In genomic region chr5:68215888-68216736, GRCh38 we compare ENCODE assay signal across 8 cellular contexts. TPM values are rescaled to one million over a fixed set of nuclear protein-coding genes. Genes with fewer than 3 reads are reported as not detected.
DNase-seq lines count a peak whose midpoint lies in the region; ATAC-seq and TF ChIP-seq lines count a peak whose summit lies in the region.

No MANE protein-coding gene starts in this region.

- no peaks in the 10 kb centered on the region for H3K27me3 Mint-ChIP-seq in progenitor cell of endocrine pancreas

- under 1% methylated on average over 80 of the region's 80 CpGs for WGBS in urinary bladder

- intact Hi-C loops in Right ventricle myocardium inferior (cut with DNase I), result loop anchor here (2.0 to 10.0 kb wide), 8 partner anchors 36 to 971 kb away; no protein-coding TSS in a partner anchor

- peak overlapping the region; percentile 89 for H3K27ac Mint-ChIP-seq in progenitor cell of endocrine pancreas

- H3K9me3 ChIP-seq in HUES48 (ENCODE audit: control insufficient read depth, insufficient read depth, low read length), result no peaks in the 10 kb centered on the region

- H3K36me3 ChIP-seq in HUES48 (ENCODE audit: control insufficient read depth, insufficient read depth, low read length) (no peaks in the 10 kb centered on the region), urinary bladder (ENCODE audit: insufficient read depth) (no peaks in the 10 kb centered on the region)

- H3K27ac ChIP-seq in HUES48 (ENCODE audit: low read depth, low read length) (peak overlapping the region; percentile 86), urinary bladder (ENCODE audit: low read depth) (peak overlapping the region; percentile 87)

- H3K4me1 Mint-ChIP-seq in progenitor cell of endocrine pancreas (ENCODE audit: low read depth), result peaks cover 37% of the 10 kb centered on the region

- H3K4me3 Mint-ChIP-seq in progenitor cell of endocrine pancreas (ENCODE audit: low read depth), result peak overlapping the region; percentile 90

- H3K9ac ChIP-seq in HUES48 (ENCODE audit: low read depth, low read length), result peak overlapping the region; percentile 23; the same call in 1 of the 2 replicates

- TF ChIP-seq CTCF in progenitor cell of endocrine pancreas (IDR thresholded peaks at IDR 0.05; ENCODE audit: unreplicated experiment), result no peak

- peak; percentile 41 for ATAC-seq in GM21390 (IDR thresholded peaks at IDR 0.05; ENCODE audit: unreplicated experiment)
- peak; percentile 30 for ATAC-seq in Right ventricle myocardium inferior

- peaks cover 21% of the 10 kb centered on the region for H3K4me1 ChIP-seq in HUES48 (ENCODE audit: control insufficient read depth, insufficient read depth, low read length)
- peaks cover 5% of the 10 kb centered on the region for H3K4me1 ChIP-seq in urinary bladder (ENCODE audit: insufficient read depth)

- DNase-seq in D341Med (ENCODE audit: low spot score) (peak; percentile 76), activated gamma-delta T cell (lab: John Stamatoyannopoulos, UW) (peak; percentile 54), Right ventricle myocardium inferior (ENCODE audit: missing footprints) (no peak), progenitor cell of endocrine pancreas (ENCODE audit: low spot score, unreplicated experiment) (peak; percentile 37)

- peak overlapping the region; percentile 81 for H3K4me3 ChIP-seq in HUES48 (ENCODE audit: low read depth, low read length)
- H3K4me3 ChIP-seq in urinary bladder (ENCODE audit: low read depth, low read length), result peak overlapping the region; percentile 90

- peaks cover 39% of the 10 kb centered on the region for H3K27me3 ChIP-seq in HUES48 (ENCODE audit: control insufficient read depth, insufficient read depth, low read length)

- H3K9me3 Mint-ChIP-seq in progenitor cell of endocrine pancreas (ENCODE audit: low read depth), result peaks cover 7% of the 10 kb centered on the region

- H3K36me3 Mint-ChIP-seq in progenitor cell of endocrine pancreas (ENCODE audit: insufficient read depth), result peaks cover 5% of the 10 kb centered on the region

- peak; percentile 19; the same call in 1 of the 2 replicates for TF ChIP-seq POLR2A in Raji (IDR thresholded peaks at IDR 0.05; ENCODE audit: insufficient read depth, low read depth, low read length)

RNA-seq across cellular contexts. Expression of gene PIK3R1, which starts 0.6 kb away (rescaled TPM):
- 113 TPM for total RNA-seq in Right ventricle myocardium inferior
- total RNA-seq in progenitor cell of endocrine pancreas, result 76.2 and 89.7 TPM in 2 replicates
- total RNA-seq in urinary bladder, result 128 TPM
- polyA plus RNA-seq in urinary bladder, result 66.4 TPM
